25 cellular contexts compared by ENCODE assay signal in genomic region chr7:42198296-42198695, GRCh38. TPM values are rescaled to one million over a fixed set of nuclear protein-coding genes. Genes with fewer than 3 reads are reported as not detected.
DNase-seq lines count a peak whose midpoint lies in the region; ATAC-seq and TF ChIP-seq lines count a peak whose summit lies in the region.
"Had no signal": no experiment of that assay in that cellular context is flagged by ENCODE, and none has a peak within 500 bp of the region (broad histone marks: within the 10 kb centered on the region; RNA-seq: fewer than 3 reads in every experiment).

No MANE protein-coding gene starts in this region.

- no peak overlapping the region for H3K27ac ChIP-seq in GM23248
- H3K27ac ChIP-seq in prostate gland: peak overlapping the region in 1 of 2 donors; percentile 14
- H3K27ac ChIP-seq: body of pancreas, colonic mucosa, lower lobe of right lung, pancreas had no signal

- POLR2A ChIA-PET in activated CD8-positive, alpha-beta T cell treated with anti-CD3 and anti-CD28 coated beads, Interleukin-2, amount 10 ng/mL, durations not matched to agents 7 days and 5 days (lab: Charles Lee): no interaction called here

- no peaks in the 10 kb centered on the region for H3K36me3 Mint-ChIP-seq in activated CD8-positive, alpha-beta T cell treated with anti-CD3 and anti-CD28 coated beads, Interleukin-2, amount 10 ng/mL, durations not matched to agents 7 days and 5 days (ENCODE audit: low read depth)
- H3K36me3 Mint-ChIP-seq: activated naive CD4-positive, alpha-beta T cell treated with anti-CD3 and anti-CD28 coated beads, Interleukin-2, amount 50 U/mL, for 72 hours; CD4-positive, alpha-beta memory T cell; stimulated activated memory B cell treated with anti-CD40 and anti-IgM and Interleukin-4, amounts not matched to agents 10 μg/mL and 1 μg/mL and 100 μg/mL, for 72 hours had no signal

- TF ChIP-seq POLR2A in prostate gland (IDR thresholded peaks at IDR 0.05): no peak

- H3K4me3 ChIP-seq in GM23248 (no peak overlapping the region), fibroblast of mammary gland (ENCODE audit: control insufficient read depth, low read depth, low read length) (no peak overlapping the region), prostate gland (no peak overlapping the region)
- H3K4me3 ChIP-seq: body of pancreas, colonic mucosa, lower lobe of right lung, pancreas had no signal

- H3F3A ChIP-seq in GM23248 (ENCODE audit: insufficient read depth): no peaks in the 10 kb centered on the region

- peaks cover 15% of the 10 kb centered on the region for H3K4me1 ChIP-seq in GM23248 (ENCODE audit: insufficient read depth)
- no peaks in the 10 kb centered on the region for H3K4me1 ChIP-seq in prostate gland (replicated peaks)
- H3K4me1 ChIP-seq: body of pancreas, colonic mucosa, pancreas had no signal

- H3K36me3 ChIP-seq in GM23248 (ENCODE audit: low read depth) (no peaks in the 10 kb centered on the region), prostate gland (no peaks in the 10 kb centered on the region)
- H3K36me3 ChIP-seq: colonic mucosa, lower lobe of right lung, pancreas had no signal

- peaks cover 6% of the 10 kb centered on the region for H3K4me1 Mint-ChIP-seq in activated CD8-positive, alpha-beta T cell treated with anti-CD3 and anti-CD28 coated beads, Interleukin-2, amount 10 ng/mL, durations not matched to agents 7 days and 5 days (ENCODE audit: low read depth)

- H3K9me2 ChIP-seq in GM23248 (ENCODE audit: insufficient read depth): no peaks in the 10 kb centered on the region

- peak overlapping the region; percentile 26 for H3K4me2 ChIP-seq in GM23248 (ENCODE audit: unreplicated experiment)

- peaks cover 31% of the 10 kb centered on the region; the same call in 1 of the 2 replicates for H3K79me2 ChIP-seq in GM23248 (ENCODE audit: insufficient read depth)

- peaks cover 3% of the 10 kb centered on the region for H3K27me3 Mint-ChIP-seq in activated CD8-positive, alpha-beta T cell treated with anti-CD3 and anti-CD28 coated beads, Interleukin-2, amount 10 ng/mL, durations not matched to agents 7 days and 5 days (ENCODE audit: low read depth)
- H3K27me3 Mint-ChIP-seq: stimulated activated memory B cell treated with anti-CD40 and anti-IgM and Interleukin-4, amounts not matched to agents 10 μg/mL and 1 μg/mL and 100 μg/mL, for 72 hours had no signal

- TF ChIP-seq CTCF in fibroblast of mammary gland (conservative IDR thresholded peaks at IDR 0.05; ENCODE audit: control insufficient read depth, insufficient read depth, low read depth, low read length) (no peak), prostate gland (IDR thresholded peaks at IDR 0.05) (no peak)

- WGBS in GM23248 (ENCODE audit: low coverage in 1 of 2, low lambda C conversion rate in 2 of 2, missing lambda C conversion rate in 2 of 2), 2 experiments: 71 to 75% methylated on average over 6 of the region's 6 CpGs
- 74% methylated on average over 6 of the region's 6 CpGs for WGBS in prostate gland

- in situ Hi-C loops in GM23248 (cut with MboI): no loop called here

- intact Hi-C loops in prostate gland (cut with DNase I): no loop called here

- H3K27me3 ChIP-seq in GM23248 (replicated peaks; ENCODE audit: insufficient read depth) (no peaks in the 10 kb centered on the region), prostate gland (replicated peaks; ENCODE audit: insufficient read depth) (no peaks in the 10 kb centered on the region)
- H3K27me3 ChIP-seq: body of pancreas, colonic mucosa, pancreas had no signal

- H2AFZ ChIP-seq in GM23248: no peak overlapping the region

- H3K27ac Mint-ChIP-seq in activated CD8-positive, alpha-beta T cell treated with anti-CD3 and anti-CD28 coated beads, Interleukin-2, amount 10 ng/mL, durations not matched to agents 7 days and 5 days: no peak overlapping the region
- H3K27ac Mint-ChIP-seq: activated naive CD4-positive, alpha-beta T cell treated with anti-CD3 and anti-CD28 coated beads, Interleukin-2, amount 50 U/mL, for 72 hours; CD4-positive, alpha-beta memory T cell; stimulated activated memory B cell treated with anti-CD40 and anti-IgM and Interleukin-4, amounts not matched to agents 10 μg/mL and 1 μg/mL and 100 μg/mL, for 72 hours had no signal

- CTCF ChIA-PET in activated CD8-positive, alpha-beta T cell treated with anti-CD3 and anti-CD28 coated beads, Interleukin-2, amount 10 ng/mL, durations not matched to agents 7 days and 5 days (lab: Charles Lee): no interaction called here

- H3K9ac ChIP-seq in GM23248: no peak overlapping the region

- no peaks in the 10 kb centered on the region; the same call in 1 of the 2 replicates for H4K20me1 ChIP-seq in GM23248 (ENCODE audit: insufficient read depth)

- no peaks in the 10 kb centered on the region for H3K9me3 Mint-ChIP-seq in activated CD8-positive, alpha-beta T cell treated with anti-CD3 and anti-CD28 coated beads, Interleukin-2, amount 10 ng/mL, durations not matched to agents 7 days and 5 days (ENCODE audit: insufficient read depth)

- DNase-seq in GM23248 (peak; percentile 44), amniotic epithelial cell (ENCODE audit: low read depth) (peak; percentile 96), fibroblast of mammary gland (ENCODE audit: low read depth) (peak; percentile 28), prostate gland (ENCODE audit: low spot score) (peak; percentile 64), NCI-H446 (lab: John Stamatoyannopoulos, UW) (no peak), mesenteric fat pad (ENCODE audit: low spot score) (no peak), dedifferentiated amniotic fluid mesenchymal stem cell (ENCODE audit: extremely low spot score) (no peak)
- DNase-seq in activated CD8-positive, alpha-beta T cell treated with anti-CD3 and anti-CD28 coated beads, Interleukin-2, amount 10 ng/mL, durations not matched to agents 7 days and 5 days: no peak
- DNase-seq: activated CD4-positive, CD25-positive, alpha-beta regulatory T cell treated with anti-CD3 and anti-CD28 coated beads, Interleukin-2, amount 50 U/mL, for 72 hours; body of pancreas; CD4-positive, alpha-beta memory T cell; colonic mucosa; GOT3; hippocampal formation; Kasumi-1; kidney; lower lobe of right lung; NCI-H1417; NCI-H748 treated with DMSO at 0.1 percent for 48 hours; pancreas; SW 1271 had no signal

- H3K9me3 ChIP-seq in GM23248 (ENCODE audit: low read depth): no peaks in the 10 kb centered on the region
- no peaks in the 10 kb centered on the region for H3K9me3 ChIP-seq in prostate gland
- H3K9me3 ChIP-seq: body of pancreas, colonic mucosa, lower lobe of right lung, pancreas had no signal

- H3K4me3 Mint-ChIP-seq in activated CD8-positive, alpha-beta T cell treated with anti-CD3 and anti-CD28 coated beads, Interleukin-2, amount 10 ng/mL, durations not matched to agents 7 days and 5 days: no peak overlapping the region
- H3K4me3 Mint-ChIP-seq: CD4-positive, alpha-beta memory T cell; stimulated activated memory B cell treated with anti-CD40 and anti-IgM and Interleukin-4, amounts not matched to agents 10 μg/mL and 1 μg/mL and 100 μg/mL, for 72 hours had no signal

- no peak for ATAC-seq in activated CD8-positive, alpha-beta T cell treated with anti-CD3 and anti-CD28 coated beads, Interleukin-2, amount 10 ng/mL, durations not matched to agents 7 days and 5 days
- ATAC-seq: body of pancreas; lower lobe of right lung; sciatic nerve; stimulated activated memory B cell treated with anti-CD40 and anti-IgM and Interleukin-4, amounts not matched to agents 10 μg/mL and 1 μg/mL and 100 μg/mL, for 72 hours had no signal

RNA-seq across cellular contexts. Expression of gene GLI3, which starts 38.7 kb away (rescaled TPM):
- 2.0 and 4.0 TPM in 2 replicates for total RNA-seq in GM23248 (2014; rRNA removed; shearing (Covaris generic))
- polyA plus RNA-seq in GM23248 (2016; fragmentation: Nextera tagmentation; extraction: Ambion mirVana): 3.7 and 5.2 TPM in 2 replicates
- 10 to 100 TPM in 1 of 2 donors, 1 to 10 TPM in 1; 9.2 to 14.7 TPM for total RNA-seq in prostate gland
- total RNA-seq in activated CD8-positive, alpha-beta T cell treated with anti-CD3 and anti-CD28 coated beads, Interleukin-2, amount 10 ng/mL, durations not matched to agents 7 days and 5 days: not detected
- total RNA-seq in mesenteric fat pad: 25.5 TPM
- total RNA-seq: OCI-LY7 had no signal

Comparison
In these comparisons a context has a peak if more than half of its experiments do, and no peak if none do; other contexts are left out.
1. DNase-seq: peak in GM23248 (single experiment), amniotic epithelial cell (single experiment), fibroblast of mammary gland (single experiment) and prostate gland (single experiment); none in NCI-H446 (0 of 2), activated CD8-positive, alpha-beta T cell treated with anti-CD3 and anti-CD28 coated beads, Interleukin-2, amount 10 ng/mL, durations not matched to agents 7 days and 5 days (single experiment), mesenteric fat pad (single experiment) and dedifferentiated amniotic fluid mesenchymal stem cell (single experiment).